ENCODE assay signal across 13 cellular contexts in genomic region chr18:659597-659996, GRCh38. TPM values are rescaled to one million over a fixed set of nuclear protein-coding genes. Genes with fewer than 3 reads are reported as not detected.
DNase-seq lines count a peak whose midpoint lies in the region; ATAC-seq and TF ChIP-seq lines count a peak whose summit lies in the region.
"Had no signal": no experiment of that assay in that cellular context is flagged by ENCODE, and none has a peak within 500 bp of the region (broad histone marks: within the 10 kb centered on the region; RNA-seq: fewer than 3 reads in every experiment).

No MANE protein-coding gene starts in this region.

- H3K9me3 ChIP-seq in HUES64 (ENCODE audit: insufficient read depth, low read depth, low read length) = peaks cover 8% of the 10 kb centered on the region; the same call in 1 of the 2 replicates
- H3K9me3 ChIP-seq: sigmoid colon, testis had no signal

- H3K4me3 ChIP-seq in HUES64 (ENCODE audit: low read length) = peak overlapping the region; percentile 99; the same call in 1 of the 2 replicates
- H3K4me3 ChIP-seq: sigmoid colon, testis had no signal

- in situ Hi-C loops in ACHN (cut with HindIII; ENCODE audit: low pct_ligation_motif_present, low pct_unique_long_range_greater_than_20kb, low sequenced_read_pairs) = no loop called here

- peaks cover 34% of the 10 kb centered on the region for H3K4me1 Mint-ChIP-seq in T-helper 2 cell treated with Interferon-gamma antibody and Interleukin-4, amounts not matched to agents 5 μg/mL and 100 μg/mL, for 36 hours (ENCODE audit: low read depth)
- peaks cover 36% of the 10 kb centered on the region for H3K4me1 Mint-ChIP-seq in activated T-helper 2 cell treated with anti-CD3 and anti-CD28 coated beads, Interferon-gamma antibody, Interleukin-2, Interleukin-4, amounts not matched to agents 10 μg/mL and 5 μg/mL and 100 μg/mL, durations not matched to agents 14 hours and 24 hours and 36 hours (ENCODE audit: low read depth)
- H3K4me1 Mint-ChIP-seq in nephron = no peaks in the 10 kb centered on the region

- H3K36me3 Mint-ChIP-seq in T-helper 2 cell treated with Interferon-gamma antibody and Interleukin-4, amounts not matched to agents 5 μg/mL and 100 μg/mL, for 36 hours (ENCODE audit: low read depth) = peaks cover 48% of the 10 kb centered on the region
- peaks cover 56% of the 10 kb centered on the region for H3K36me3 Mint-ChIP-seq in activated T-helper 2 cell treated with anti-CD3 and anti-CD28 coated beads, Interferon-gamma antibody, Interleukin-2, Interleukin-4, amounts not matched to agents 10 μg/mL and 5 μg/mL and 100 μg/mL, durations not matched to agents 14 hours and 24 hours and 36 hours (ENCODE audit: low read depth)
- peaks cover 57% of the 10 kb centered on the region for H3K36me3 Mint-ChIP-seq in nephron (ENCODE audit: low read depth)

- peaks cover 4% of the 10 kb centered on the region for H3K9me3 Mint-ChIP-seq in T-helper 2 cell treated with Interferon-gamma antibody and Interleukin-4, amounts not matched to agents 5 μg/mL and 100 μg/mL, for 36 hours
- peaks cover 8% of the 10 kb centered on the region for H3K9me3 Mint-ChIP-seq in activated T-helper 2 cell treated with anti-CD3 and anti-CD28 coated beads, Interferon-gamma antibody, Interleukin-2, Interleukin-4, amounts not matched to agents 10 μg/mL and 5 μg/mL and 100 μg/mL, durations not matched to agents 14 hours and 24 hours and 36 hours
- peaks cover 14% of the 10 kb centered on the region for H3K9me3 Mint-ChIP-seq in nephron

- peaks cover 38% of the 10 kb centered on the region for H3K36me3 ChIP-seq in HUES64 (ENCODE audit: insufficient read depth, low read length)
- H3K36me3 ChIP-seq: sigmoid colon had no signal

- no peak overlapping the region for H3K27ac ChIP-seq in HUES64 (ENCODE audit: low read depth, low read length)
- H3K27ac ChIP-seq: sigmoid colon, testis had no signal

- peak overlapping the region; percentile 95 for H3K27ac Mint-ChIP-seq in T-helper 2 cell treated with Interferon-gamma antibody and Interleukin-4, amounts not matched to agents 5 μg/mL and 100 μg/mL, for 36 hours
- H3K27ac Mint-ChIP-seq in activated T-helper 2 cell treated with anti-CD3 and anti-CD28 coated beads, Interferon-gamma antibody, Interleukin-2, Interleukin-4, amounts not matched to agents 10 μg/mL and 5 μg/mL and 100 μg/mL, durations not matched to agents 14 hours and 24 hours and 36 hours = peak overlapping the region; percentile 94
- peak overlapping the region in 2 of 3 experiments; percentile 5 to 46 for H3K27ac Mint-ChIP-seq in nephron

- no peak for TF ChIP-seq CTCF in nephron (IDR thresholded peaks at IDR 0.05; ENCODE audit: unreplicated experiment in 3 of 3)

- no peaks in the 10 kb centered on the region for H3K27me3 Mint-ChIP-seq in T-helper 2 cell treated with Interferon-gamma antibody and Interleukin-4, amounts not matched to agents 5 μg/mL and 100 μg/mL, for 36 hours (ENCODE audit: low read depth)
- no peaks in the 10 kb centered on the region for H3K27me3 Mint-ChIP-seq in activated T-helper 2 cell treated with anti-CD3 and anti-CD28 coated beads, Interferon-gamma antibody, Interleukin-2, Interleukin-4, amounts not matched to agents 10 μg/mL and 5 μg/mL and 100 μg/mL, durations not matched to agents 14 hours and 24 hours and 36 hours (ENCODE audit: low read depth)
- H3K27me3 Mint-ChIP-seq in nephron (ENCODE audit: low read depth) = peaks cover 3% of the 10 kb centered on the region

- DNase-seq in T-helper 2 cell treated with Interferon-gamma antibody and Interleukin-4, amounts not matched to agents 5 μg/mL and 100 μg/mL, for 36 hours (ENCODE audit: low spot score) = no peak
- DNase-seq in T-helper 2 cell = no peak
- no peak for DNase-seq in activated T-helper 2 cell treated with anti-CD3 and anti-CD28 coated beads, Interferon-gamma antibody, Interleukin-2, Interleukin-4, amounts not matched to agents 10 μg/mL and 5 μg/mL and 100 μg/mL, durations not matched to agents 14 hours and 24 hours and 36 hours (ENCODE audit: low spot score)
- DNase-seq in ACHN = no peak
- DNase-seq in left ventricle myocardium superior = no peak
- DNase-seq in foreskin melanocyte = no peak
- DNase-seq: NCI-H1092 treated with DMSO at 0.1 percent for 48 hours, NCI-H345, sigmoid colon, testis, WERI-Rb-1 had no signal

- intact Hi-C loops in activated T-helper 2 cell treated with anti-CD3 and anti-CD28 coated beads, Interferon-gamma antibody, Interleukin-2, Interleukin-4, amounts not matched to agents 10 μg/mL and 5 μg/mL and 100 μg/mL, durations not matched to agents 14 hours and 24 hours and 36 hours (cut with micrococcal nuclease) = loop anchor here (2.0 kb wide), 2 partner anchors 31 to 153 kb away; partner anchors contain the start of gene YES1
- intact Hi-C loops in left ventricle myocardium superior (cut with micrococcal nuclease) = no loop called here

- ATAC-seq in left ventricle myocardium superior = no peak

- no peak overlapping the region for H3K9ac ChIP-seq in HUES64 (ENCODE audit: low read depth, low read length)

- WGBS in HUES64 = 92% methylated on average over 6 of the region's 6 CpGs

- peak overlapping the region; percentile 97 for H3K4me3 Mint-ChIP-seq in T-helper 2 cell treated with Interferon-gamma antibody and Interleukin-4, amounts not matched to agents 5 μg/mL and 100 μg/mL, for 36 hours
- H3K4me3 Mint-ChIP-seq in activated T-helper 2 cell treated with anti-CD3 and anti-CD28 coated beads, Interferon-gamma antibody, Interleukin-2, Interleukin-4, amounts not matched to agents 10 μg/mL and 5 μg/mL and 100 μg/mL, durations not matched to agents 14 hours and 24 hours and 36 hours (ENCODE audit: low read depth) = peak overlapping the region; percentile 94
- peak overlapping the region; percentile 90 to 94 (median 93) for H3K4me3 Mint-ChIP-seq in nephron

- no peaks in the 10 kb centered on the region for H3K27me3 ChIP-seq in HUES64 (ENCODE audit: insufficient read depth, low read length)
- H3K27me3 ChIP-seq: testis had no signal

- H3K4me1 ChIP-seq in HUES64 (ENCODE audit: insufficient read depth, low read length) = peaks cover 3% of the 10 kb centered on the region; the same call in 1 of the 2 replicates
- H3K4me1 ChIP-seq: testis had no signal

RNA-seq across cellular contexts. Expression of gene TYMS, which starts 2.1 kb away (rescaled TPM):
- polyA plus RNA-seq in HUES64 (2013, experiment 1 of 2) = 185 TPM
- polyA plus RNA-seq in HUES64 (2013, experiment 2 of 2) = 175 TPM
- total RNA-seq in activated T-helper 2 cell treated with anti-CD3 and anti-CD28 coated beads, Interferon-gamma antibody, Interleukin-2, Interleukin-4, amounts not matched to agents 10 μg/mL and 5 μg/mL and 100 μg/mL, durations not matched to agents 14 hours and 24 hours and 36 hours = 272 and 273 TPM in 2 replicates
- total RNA-seq in left ventricle myocardium superior = 3.8 TPM

RNA-seq across cellular contexts. Expression of gene ENOSF1, which starts 52.8 kb away (rescaled TPM):
- 23.1 TPM for polyA plus RNA-seq in HUES64 (2013, experiment 1 of 2)
- polyA plus RNA-seq in HUES64 (2013, experiment 2 of 2) = 27.4 TPM
- total RNA-seq in activated T-helper 2 cell treated with anti-CD3 and anti-CD28 coated beads, Interferon-gamma antibody, Interleukin-2, Interleukin-4, amounts not matched to agents 10 μg/mL and 5 μg/mL and 100 μg/mL, durations not matched to agents 14 hours and 24 hours and 36 hours = 93.6 and 102 TPM in 2 replicates
- 23.9 TPM for total RNA-seq in left ventricle myocardium superior

Comparison
In these comparisons a context has a peak if more than half of its experiments do, and no peak if none do; other contexts are left out.
1. H3K27ac Mint-ChIP-seq: peak in every context shown above with its lines; median percentile 95 in T-helper 2 cell treated with Interferon-gamma antibody and Interleukin-4, amounts not matched to agents 5 μg/mL and 100 μg/mL, for 36 hours; 94 in activated T-helper 2 cell treated with anti-CD3 and anti-CD28 coated beads, Interferon-gamma antibody, Interleukin-2, Interleukin-4, amounts not matched to agents 10 μg/mL and 5 μg/mL and 100 μg/mL, durations not matched to agents 14 hours and 24 hours and 36 hours; 26 in nephron.
2. RNA of gene TYMS, which starts 2.1 kb away (total RNA-seq): 272 to 273 TPM in activated T-helper 2 cell treated with anti-CD3 and anti-CD28 coated beads, Interferon-gamma antibody, Interleukin-2, Interleukin-4, amounts not matched to agents 10 μg/mL and 5 μg/mL and 100 μg/mL, durations not matched to agents 14 hours and 24 hours and 36 hours; 3.8 TPM in left ventricle myocardium superior (single experiment); every median in the first group is over 10 times any median in the second.
3. Peak in every context shown above with its lines, with median percentiles within 50 percentile points of each other: H3K4me3 Mint-ChIP-seq.